In genomic region chr6:117711369-117711768, GRCh38 we compare ENCODE assay signal across 20 cellular contexts. TPM values are rescaled to one million over a fixed set of nuclear protein-coding genes. Genes with fewer than 3 reads are reported as not detected.
DNase-seq lines count a peak whose midpoint lies in the region; ATAC-seq, FAIRE-seq and TF ChIP-seq lines count a peak whose summit lies in the region.
"Had no signal": no experiment of that assay in that cellular context is flagged by ENCODE, and none has a peak within 500 bp of the region (broad histone marks: within the 10 kb centered on the region; RNA-seq: fewer than 3 reads in every experiment).

No MANE protein-coding gene starts in this region.

- intact Hi-C loops in activated naive CD4-positive, alpha-beta T cell treated with anti-CD3 and anti-CD28 coated beads for 36 hours (cut with micrococcal nuclease), result no loop called here
- intact Hi-C loops in GM12878 (cut with micrococcal nuclease; ENCODE audit: unreplicated experiment), result no loop called here

- TF ChIP-seq POLR2A in GM12878 (IDR thresholded peaks at IDR 0.05; ENCODE audit: low read depth, low read length), result no peak

- no peak overlapping the region for H3K4me3 Mint-ChIP-seq in activated naive CD4-positive, alpha-beta T cell treated with anti-CD3 and anti-CD28 coated beads for 36 hours
- H3K4me3 Mint-ChIP-seq in immature natural killer cell (no peak overlapping the region), osteocyte (ENCODE audit: unreplicated experiment) (no peak overlapping the region)

- H3K9ac ChIP-seq in GM12878 (ENCODE audit: control insufficient read depth, insufficient read depth, low read length), result no peak overlapping the region

- H3K4me1 ChIP-seq in GM12878 (ENCODE audit: control insufficient read depth, insufficient read depth, low read length), result peaks cover 5% of the 10 kb centered on the region; the same call in 1 of the 2 replicates
- H3K4me1 ChIP-seq: body of pancreas, gastrocnemius medialis, tibial nerve had no signal

- H3K27ac ChIP-seq in GM12878 (ENCODE audit: control insufficient read depth, insufficient read depth), result no peak overlapping the region
- H3K27ac ChIP-seq: body of pancreas, gastrocnemius medialis, tibial nerve had no signal

- H3K9me3 Mint-ChIP-seq in activated naive CD4-positive, alpha-beta T cell treated with anti-CD3 and anti-CD28 coated beads for 36 hours, result no peaks in the 10 kb centered on the region
- H3K9me3 Mint-ChIP-seq in immature natural killer cell, result no peaks in the 10 kb centered on the region
- peaks cover 7% of the 10 kb centered on the region for H3K9me3 Mint-ChIP-seq in osteocyte (ENCODE audit: unreplicated experiment)

- H3K27ac Mint-ChIP-seq in activated naive CD4-positive, alpha-beta T cell treated with anti-CD3 and anti-CD28 coated beads for 36 hours, result no peak overlapping the region
- H3K27ac Mint-ChIP-seq in immature natural killer cell (peak overlapping the region in 2 of 6 donors; percentile 8 to 22), osteocyte (ENCODE audit: unreplicated experiment) (no peak overlapping the region)

- no peaks in the 10 kb centered on the region for H3K4me1 Mint-ChIP-seq in activated naive CD4-positive, alpha-beta T cell treated with anti-CD3 and anti-CD28 coated beads for 36 hours (ENCODE audit: low read depth)
- H3K4me1 Mint-ChIP-seq in immature natural killer cell, result peaks cover 0 to 4% of the 10 kb centered on the region in 2 donors
- no peaks in the 10 kb centered on the region for H3K4me1 Mint-ChIP-seq in osteocyte (ENCODE audit: unreplicated experiment)

- peaks cover 12% of the 10 kb centered on the region for H3K36me3 Mint-ChIP-seq in activated naive CD4-positive, alpha-beta T cell treated with anti-CD3 and anti-CD28 coated beads for 36 hours (ENCODE audit: low read depth)
- peaks cover 4 to 9% (median 6%) of the 10 kb centered on the region in 3 donors for H3K36me3 Mint-ChIP-seq in immature natural killer cell
- peaks cover 21% of the 10 kb centered on the region for H3K36me3 Mint-ChIP-seq in osteocyte (ENCODE audit: unreplicated experiment)

- TF ChIP-seq EP300 in GM12878 (IDR thresholded peaks at IDR 0.05; ENCODE audit: borderline replicate concordance in 1 of 2, control insufficient read depth in 1 of 2, low read depth in 2 of 2, low read length in 2 of 2), result no peak

- in situ Hi-C loops in GM12878 (cut with MboI), result no loop called here

- no peaks in the 10 kb centered on the region for H3K27me3 Mint-ChIP-seq in activated naive CD4-positive, alpha-beta T cell treated with anti-CD3 and anti-CD28 coated beads for 36 hours (ENCODE audit: low read depth)
- H3K27me3 Mint-ChIP-seq in immature natural killer cell (ENCODE audit: low read depth in 3 of 3), result peaks cover 0 to 2% (median 0%) of the 10 kb centered on the region in 3 donors
- no peaks in the 10 kb centered on the region for H3K27me3 Mint-ChIP-seq in osteocyte (ENCODE audit: unreplicated experiment)

- H3K9me3 ChIP-seq in GM12878 (replicated peaks; ENCODE audit: control insufficient read depth, insufficient read depth, low read length), result no peaks in the 10 kb centered on the region
- H3K9me3 ChIP-seq: body of pancreas, gastrocnemius medialis, tibial nerve had no signal

- POLR2A ChIA-PET in GM12878 (lab: Charles Lee), result no interaction called here

- H3K79me2 ChIP-seq in GM12878 (ENCODE audit: control insufficient read depth, insufficient read depth, low read length), result no peaks in the 10 kb centered on the region

- H3K36me3 ChIP-seq in GM12878 (ENCODE audit: control insufficient read depth in 2 of 2, insufficient read depth in 2 of 2, low read length in 1 of 2), result peaks cover 0 to 3% of the 10 kb centered on the region in 2 experiments; a peak in 2 of 4 replicates

- no peak for FAIRE-seq in GM12878 (lab: Jason Lieb, UNC)
- FAIRE-seq: H1, keratinocyte had no signal

- TF ChIP-seq CTCF in GM12878 (IDR thresholded peaks at IDR 0.05 in 2 of 3, conservative IDR thresholded peaks at IDR 0.05 in 1 of 3; ENCODE audit: control insufficient read depth in 2 of 3, extremely low read depth in 1 of 3, insufficient read depth in 1 of 3, low read depth in 3 of 3, low read length in 3 of 3), result peak; percentile 14 to 30 (median 22); a peak in 2 of 6 replicates
- TF ChIP-seq CTCF in retinal pigment epithelial cell (conservative IDR thresholded peaks at IDR 0.05; ENCODE audit: low read depth, low read length), result peak; percentile 13
- TF ChIP-seq CTCF in osteocyte (IDR thresholded peaks at IDR 0.05), result no peak

- H3K4me2 ChIP-seq in GM12878 (ENCODE audit: control insufficient read depth, insufficient read depth), result no peak overlapping the region

- H2AFZ ChIP-seq in GM12878 (ENCODE audit: control insufficient read depth, low read depth, low read length), result no peak overlapping the region

- TF ChIP-seq RAD21 in GM12878 (IDR thresholded peaks at IDR 0.05; ENCODE audit: insufficient read depth, low read depth, low read length), result peak; percentile 47; the same call in 1 of the 2 replicates

- BruUV-seq in GM12878 (replicated peaks; lab: Mats Ljungman, UMichigan), result no TSS peak

- peak; percentile 12 for DNase-seq in activated naive CD4-positive, alpha-beta T cell treated with anti-CD3 and anti-CD28 coated beads for 36 hours
- no peak for DNase-seq in activated naive CD4-positive, alpha-beta T cell treated with anti-CD3 and anti-CD28 coated beads, Interleukin-2, amount 50 U/mL, for 16 hours
- peak; percentile 16 for DNase-seq in HT-29 (ENCODE audit: low spot score)
- no peak for DNase-seq in GM12878 (ENCODE audit: low read depth, low spot score)
- no peak for DNase-seq in retinal pigment epithelial cell (ENCODE audit: low read depth)
- DNase-seq in immature natural killer cell, result no peak
- no peak for DNase-seq in osteocyte (ENCODE audit: extremely low spot score, unreplicated experiment)
- DNase-seq in SKM-1 (lab: John Stamatoyannopoulos, UW; ENCODE audit: unreplicated experiment), result no peak
- DNase-seq: activated CD8-positive, alpha-beta memory T cell treated with anti-CD3 and anti-CD28 coated beads for 24 hours; activated gamma-delta T cell; body of pancreas; effector CD8-positive, alpha-beta T cell; gastrocnemius medialis; NCI-H1092; posterior cingulate gyrus; Right ventricle myocardium superior; T1000 had no signal

- RAD21 ChIA-PET in GM12878 (lab: Charles Lee; ENCODE audit: unreplicated experiment), result no interaction called here

- peak; percentile 71 for ATAC-seq in GM12878
- ATAC-seq: body of pancreas, gastrocnemius medialis had no signal

- no peaks in the 10 kb centered on the region for H4K20me1 ChIP-seq in GM12878 (ENCODE audit: control insufficient read depth, insufficient read depth)

- SMC1A ChIA-PET in GM12878 (lab: Charles Lee; ENCODE audit: uncharacterized antibody, unreplicated experiment), result interaction anchor here (1.0 to 1.3 kb wide), 2 partner anchors 107 to 260 kb away, joined by 3 read pairs; no protein-coding TSS in a partner anchor

- H3K4me3 ChIP-seq in GM12878, result no peak overlapping the region
- H3K4me3 ChIP-seq in retinal pigment epithelial cell (ENCODE audit: low read length), result no peak overlapping the region
- H3K4me3 ChIP-seq: body of pancreas, gastrocnemius medialis, tibial nerve had no signal

- CTCF ChIA-PET in activated naive CD4-positive, alpha-beta T cell treated with anti-CD3 and anti-CD28 coated beads for 36 hours (lab: Charles Lee), result no interaction called here
- CTCF ChIA-PET in GM12878 (lab: Yijun Ruan, JAX), result interaction anchor here (0.7 to 1.1 kb wide), 2 partner anchors 261 to 927 kb away, joined by 3 read pairs; no protein-coding TSS in a partner anchor

- H3K27me3 ChIP-seq in GM12878 (replicated peaks in 1 of 2; ENCODE audit: control insufficient read depth in 2 of 2, insufficient read depth in 2 of 2, low read length in 1 of 2), result no peaks in the 10 kb centered on the region
- H3K27me3 ChIP-seq: body of pancreas, gastrocnemius medialis, tibial nerve had no signal

TF ChIP-seq in GM12878, 131 proteins besides CTCF, POLR2A, EP300 and RAD21:
- TF ChIP-seq MXI1 (IDR thresholded peaks at IDR 0.05; ENCODE audit: low read depth, low read length) (no peak), NFXL1 (IDR thresholded peaks at IDR 0.05; ENCODE audit: borderline replicate concordance) (no peak), WRNIP1 (IDR thresholded peaks at IDR 0.05; ENCODE audit: borderline replicate concordance, low read depth, low read length) (no peak), USF1 (IDR thresholded peaks at IDR 0.05; ENCODE audit: borderline replicate concordance, extremely low read length, insufficient read depth, low read depth, low read length) (no peak)

RNA-seq across cellular contexts. Expression of gene NUS1, which starts 36.1 kb away (rescaled TPM):
- 10 to 100 TPM; 24.0 to 24.1 TPM for total RNA-seq in activated naive CD4-positive, alpha-beta T cell treated with anti-CD3 and anti-CD28 coated beads for 36 hours
- total RNA-seq in HT-29 (2014; rRNA removed; shearing (Covaris generic)), result 8.6 TPM in 2 replicates
- 35.9 and 37.6 TPM in 2 replicates for total RNA-seq in GM12878 (2013; cell fraction: nucleolus; rRNA removed)
- total RNA-seq in GM12878 (2014; rRNA removed) (18.2 and 19.8 TPM in 2 replicates), GM12878 (2014; rRNA removed; fragmentation: Illumina TruSeq; extraction: Trizol) (26.8 and 28.4 TPM in 2 replicates), GM12878 (2021) (42.6 and 45.5 TPM in 2 replicates), osteocyte (27.4 and 28.1 TPM in 2 replicates)
- polyA plus RNA-seq in GM12878 (2011; ENCODE audit: low read depth), result 21.4 TPM
- polyA plus RNA-seq in GM12878 (2011; rRNA removed) (24.4 and 39.5 TPM in 2 replicates), GM12878 (2014; fragmentation: Illumina TruSeq; extraction: Trizol) (46.5 and 59.6 TPM in 2 replicates), GM12878 (2014; fragmentation: Nextera tagmentation; extraction: Ambion mirVana) (10 to 100 TPM; 16.7 to 22.0 TPM), GM12878 (2014; rRNA removed) (21.3 and 22.3 TPM in 2 replicates), GM12878 (2016; fragmentation: Nextera tagmentation; extraction: Ambion mirVana) (10 to 100 TPM; 19.4 to 20.5 TPM), immature natural killer cell (10 to 100 TPM; 16.4 to 18.7 (median 17.2) TPM)
- 8.6 and 15.4 TPM in 2 replicates for polyA plus RNA-seq in GM12878 (2011; cell fraction: cytosol; rRNA removed)
- 12.5 and 13.8 TPM in 2 replicates for polyA plus RNA-seq in GM12878 (2011; cell fraction: nucleus; rRNA removed)
- polyA plus RNA-seq in GM12878 (2012), result 38.1 and 40.2 TPM in 2 replicates
- 12.8 and 19.6 TPM in 2 replicates for polyA minus RNA-seq in GM12878 (2011; rRNA and poly(A)+ RNA removed)
- polyA minus RNA-seq in GM12878 (2011; cell fraction: cytosol; rRNA and poly(A)+ RNA removed), result 9.0 and 11.2 TPM in 2 replicates
- polyA minus RNA-seq in GM12878 (2011; cell fraction: nucleus; rRNA and poly(A)+ RNA removed), result 6.9 and 10.0 TPM in 2 replicates

Comparison
In these comparisons a context has a peak if more than half of its experiments do, and no peak if none do; other contexts are left out.
1. DNase-seq: peak in activated naive CD4-positive, alpha-beta T cell treated with anti-CD3 and anti-CD28 coated beads for 36 hours (single experiment) and HT-29 (single experiment); none in activated naive CD4-positive, alpha-beta T cell treated with anti-CD3 and anti-CD28 coated beads, Interleukin-2, amount 50 U/mL, for 16 hours (single experiment), GM12878 (single experiment), retinal pigment epithelial cell (single experiment), immature natural killer cell (0 of 3), osteocyte (single experiment) and SKM-1 (single experiment).